ENCODE assay signal across 8 cellular contexts in genomic region chr1:224503161-224504118, GRCh38.
DNase-seq lines count a peak whose midpoint lies in the region; ATAC-seq and TF ChIP-seq lines count a peak whose summit lies in the region.

No MANE protein-coding gene starts in this region.

- ATAC-seq in GM19463 (IDR thresholded peaks at IDR 0.05; ENCODE audit: unreplicated experiment) (peak; percentile 95), HG03460 (IDR thresholded peaks at IDR 0.05; ENCODE audit: unreplicated experiment) (peak; percentile 93), Right ventricle myocardium superior (ENCODE audit: poor library complexity) (peak; percentile 97)
- peak; percentile 48 for ATAC-seq in activated naive CD8-positive, alpha-beta T cell treated with anti-CD3 and anti-CD28 coated beads, Interleukin-2, amount 10 ng/mL, durations not matched to agents 7 days and 5 days (ENCODE audit: low read depth)

- intact Hi-C loops in Right ventricle myocardium superior (cut with DNase I), result no loop called here

- H3K27me3 Mint-ChIP-seq in activated naive CD8-positive, alpha-beta T cell treated with anti-CD3 and anti-CD28 coated beads, Interleukin-2, amount 10 ng/mL, durations not matched to agents 7 days and 5 days, result no peaks in the 10 kb centered on the region
- H3K27me3 Mint-ChIP-seq in osteocyte (ENCODE audit: unreplicated experiment), result no peaks in the 10 kb centered on the region

- peak overlapping the region; percentile 39 for H3K4me3 Mint-ChIP-seq in activated naive CD8-positive, alpha-beta T cell treated with anti-CD3 and anti-CD28 coated beads, Interleukin-2, amount 10 ng/mL, durations not matched to agents 7 days and 5 days
- peak overlapping the region; percentile 67 for H3K4me3 Mint-ChIP-seq in osteocyte (ENCODE audit: unreplicated experiment)

- DNase-seq in EL (peak; percentile 81), NCI-H510A treated with DMSO at 0.1 percent for 48 hours (lab: John Stamatoyannopoulos, UW) (peak; percentile 74), Right ventricle myocardium superior (peak; percentile 97), osteocyte (ENCODE audit: extremely low spot score, unreplicated experiment) (peak; percentile 95), activated gamma-delta T cell treated with Interleukin-2 at 50 U/mL for 16 hours (no peak)
- peak; percentile 41 for DNase-seq in activated naive CD8-positive, alpha-beta T cell treated with anti-CD3 and anti-CD28 coated beads, Interleukin-2, amount 10 ng/mL, durations not matched to agents 7 days and 5 days

- H3K36me3 Mint-ChIP-seq in activated naive CD8-positive, alpha-beta T cell treated with anti-CD3 and anti-CD28 coated beads, Interleukin-2, amount 10 ng/mL, durations not matched to agents 7 days and 5 days, result no peaks in the 10 kb centered on the region
- H3K36me3 Mint-ChIP-seq in osteocyte (ENCODE audit: unreplicated experiment), result no peaks in the 10 kb centered on the region

- H3K4me1 Mint-ChIP-seq in activated naive CD8-positive, alpha-beta T cell treated with anti-CD3 and anti-CD28 coated beads, Interleukin-2, amount 10 ng/mL, durations not matched to agents 7 days and 5 days, result peaks cover 39% of the 10 kb centered on the region
- H3K4me1 Mint-ChIP-seq in osteocyte (ENCODE audit: unreplicated experiment), result peaks cover 87% of the 10 kb centered on the region

- peak overlapping the region; percentile 82 for H3K27ac Mint-ChIP-seq in activated naive CD8-positive, alpha-beta T cell treated with anti-CD3 and anti-CD28 coated beads, Interleukin-2, amount 10 ng/mL, durations not matched to agents 7 days and 5 days
- H3K27ac Mint-ChIP-seq in osteocyte (ENCODE audit: unreplicated experiment), result peak overlapping the region; percentile 99

- POLR2A ChIA-PET in activated naive CD8-positive, alpha-beta T cell treated with anti-CD3 and anti-CD28 coated beads, Interleukin-2, amount 10 ng/mL, durations not matched to agents 7 days and 5 days (lab: Charles Lee), result no interaction called here

- TF ChIP-seq CTCF in osteocyte (IDR thresholded peaks at IDR 0.05), result peak; percentile 25

- H3K9me3 Mint-ChIP-seq in activated naive CD8-positive, alpha-beta T cell treated with anti-CD3 and anti-CD28 coated beads, Interleukin-2, amount 10 ng/mL, durations not matched to agents 7 days and 5 days, result no peaks in the 10 kb centered on the region
- H3K9me3 Mint-ChIP-seq in osteocyte (ENCODE audit: unreplicated experiment), result no peaks in the 10 kb centered on the region
